ENCODE assay signal across 8 cellular contexts in genomic region chr15:45588199-45588910, GRCh38. TPM values are rescaled to one million over a fixed set of nuclear protein-coding genes. Genes with fewer than 3 reads are reported as not detected.
DNase-seq lines count a peak whose midpoint lies in the region; FAIRE-seq and TF ChIP-seq lines count a peak whose summit lies in the region.

No MANE protein-coding gene starts in this region.

- no peaks in the 10 kb centered on the region for H3K9me1 ChIP-seq in endothelial cell of umbilical vein (replicated peaks; ENCODE audit: control insufficient read depth, extremely low read depth, insufficient read depth, low read length)

- CTCF ChIA-PET in endothelial cell of umbilical vein (lab: Charles Lee) = interaction anchor here (1.1 to 6.0 kb wide), 11 partner anchors 14 to 158 kb away, joined by 3 to 47 read pairs (median 6); no protein-coding TSS in a partner anchor

- H3K27me3 ChIP-seq in endothelial cell of umbilical vein (ENCODE audit: control insufficient read depth in 2 of 2, insufficient read depth in 2 of 2, low read length in 2 of 2) = no peaks in the 10 kb centered on the region
- no peaks in the 10 kb centered on the region for H3K27me3 ChIP-seq in osteoblast (ENCODE audit: insufficient read depth, low read length)

- intact Hi-C loops in endothelial cell of umbilical vein (cut with micrococcal nuclease) = no loop called here

- H3K36me3 ChIP-seq in endothelial cell of umbilical vein (ENCODE audit: control insufficient read depth in 2 of 2, extremely low read depth in 1 of 2, insufficient read depth in 2 of 2, low read length in 2 of 2) = no peaks in the 10 kb centered on the region
- peaks cover 8% of the 10 kb centered on the region for H3K36me3 ChIP-seq in osteoblast (ENCODE audit: insufficient read depth, low read length)

- no TSS peak for BruUV-seq in endothelial cell of umbilical vein (replicated peaks; lab: Mats Ljungman, UMichigan)

- peak overlapping the region; percentile 95 for H3K9ac ChIP-seq in endothelial cell of umbilical vein (replicated peaks; ENCODE audit: extremely low read depth, insufficient read depth, low read length)

- H3K4me1 ChIP-seq in endothelial cell of umbilical vein (ENCODE audit: control insufficient read depth, extremely low read depth, insufficient read depth, low read length) = peaks cover 30% of the 10 kb centered on the region
- H3K4me1 ChIP-seq in osteoblast (ENCODE audit: insufficient read depth, low read length) = peaks cover 28% of the 10 kb centered on the region

- H3K79me2 ChIP-seq in endothelial cell of umbilical vein (ENCODE audit: control insufficient read depth, insufficient read depth, low read length) = peaks cover 38% of the 10 kb centered on the region
- H3K79me2 ChIP-seq in osteoblast (ENCODE audit: insufficient read depth, low read length) = peaks cover 57% of the 10 kb centered on the region

- FAIRE-seq in endothelial cell of umbilical vein (lab: Jason Lieb, UNC) = no peak

- TF ChIP-seq POLR2A in endothelial cell of umbilical vein (IDR thresholded peaks at IDR 0.05; ENCODE audit: low read depth, low read length) = no peak

- peak overlapping the region; percentile 89 to 98 (median 90) for H3K4me3 ChIP-seq in endothelial cell of umbilical vein (replicated peaks in 1 of 3; ENCODE audit: insufficient read depth in 1 of 3, low read depth in 1 of 3, low read length in 3 of 3)
- peak overlapping the region; percentile 97 for H3K4me3 ChIP-seq in osteoblast (ENCODE audit: insufficient read depth, low read length)

- in situ Hi-C loops in Caki2 (cut with HindIII; ENCODE audit: low pct_unique_long_range_greater_than_20kb, low sequenced_read_pairs) = no loop called here

- dilution Hi-C loops in endothelial cell of umbilical vein (cut with MboI; ENCODE audit: extremely low pct_ligation_motif_present, low sequenced_read_pairs) = no loop called here

- peak overlapping the region; percentile 97 for H3K4me2 ChIP-seq in endothelial cell of umbilical vein (ENCODE audit: insufficient read depth, low read length)
- H3K4me2 ChIP-seq in osteoblast (ENCODE audit: insufficient read depth, low read length) = peak overlapping the region; percentile 96

- no peak for TF ChIP-seq CTCF in endothelial cell of umbilical vein (IDR thresholded peaks at IDR 0.05; ENCODE audit: extremely low read depth in 1 of 2, insufficient read depth in 1 of 2, low read depth in 1 of 2, low read length in 2 of 2)
- no peak for TF ChIP-seq CTCF in osteoblast (IDR thresholded peaks at IDR 0.05; ENCODE audit: extremely low read depth, low read depth, low read length)

- DNase-seq in Caki2 (ENCODE audit: low read depth) = peak; percentile 24
- peak; percentile 42 for DNase-seq in OCI-M1 (lab: John Stamatoyannopoulos, UW)
- DNase-seq in endothelial cell of umbilical vein (ENCODE audit: low read depth, low spot score) = peak; percentile 43
- DNase-seq in osteoblast (ENCODE audit: insufficient read length, low spot score, missing footprints) = no peak
- no peak for DNase-seq in NCI-H526 treated with DMSO at 0.1 percent for 48 hours (lab: John Stamatoyannopoulos, UW)
- no peak for DNase-seq in MV-4-11 (lab: John Stamatoyannopoulos, UW)
- DNase-seq in activated CD4-positive, CD25-positive, alpha-beta regulatory T cell (lab: John Stamatoyannopoulos, UW) = no peak
- no peak for DNase-seq in SIG-M5 (lab: John Stamatoyannopoulos, UW)

- H4K20me1 ChIP-seq in endothelial cell of umbilical vein (replicated peaks; ENCODE audit: control insufficient read depth, extremely low read depth, insufficient read depth, low read length) = no peaks in the 10 kb centered on the region
- H4K20me1 ChIP-seq in osteoblast (ENCODE audit: insufficient read depth, low read length) = peaks cover 8% of the 10 kb centered on the region

- H2AFZ ChIP-seq in endothelial cell of umbilical vein (ENCODE audit: low read depth, low read length) (no peak overlapping the region), osteoblast (ENCODE audit: low read length) (no peak overlapping the region)

- no peaks in the 10 kb centered on the region for H3K9me3 ChIP-seq in endothelial cell of umbilical vein (replicated peaks; ENCODE audit: control insufficient read depth, insufficient read depth, low read length)
- no peaks in the 10 kb centered on the region for H3K9me3 ChIP-seq in osteoblast (ENCODE audit: low read depth, low read length)

- POLR2A ChIA-PET in endothelial cell of umbilical vein (lab: Charles Lee) = no interaction called here

- H3K27ac ChIP-seq in endothelial cell of umbilical vein (ENCODE audit: insufficient read depth, low read depth, low read length) = peak overlapping the region; percentile 83
- H3K27ac ChIP-seq in osteoblast (ENCODE audit: low read depth, low read length) = peak overlapping the region; percentile 98

TF ChIP-seq in endothelial cell of umbilical vein, 7 proteins besides CTCF, POLR2A, EP300 and RAD21:
- no peak for TF ChIP-seq EZH2 (IDR thresholded peaks at IDR 0.05; ENCODE audit: borderline replicate concordance, low read depth, low read length, severe bottlenecking)

RNA-seq across cellular contexts. Expression of gene BLOC1S6, which starts 1.2 kb away (rescaled TPM):
- total RNA-seq in Caki2 (2014; rRNA removed; shearing (Covaris generic); ENCODE audit: low replicate concordance) = 37.2 and 66.1 TPM in 2 replicates
- total RNA-seq in endothelial cell of umbilical vein (39.2 and 43.4 TPM in 2 replicates), osteoblast (103 and 104 TPM in 2 replicates)
- 5.5 and 8.2 TPM in 2 replicates for polyA plus RNA-seq in endothelial cell of umbilical vein
- polyA plus RNA-seq in endothelial cell of umbilical vein (2011; cell fraction: cytosol; rRNA removed) = 12.1 and 14.7 TPM in 2 replicates
- 10.3 and 12.0 TPM in 2 replicates for polyA plus RNA-seq in endothelial cell of umbilical vein (2011; cell fraction: nucleus; rRNA removed)
- polyA plus RNA-seq in endothelial cell of umbilical vein (2012) = 39.8 and 50.0 TPM in 2 replicates
- polyA minus RNA-seq in endothelial cell of umbilical vein = 17.0 and 22.4 TPM in 2 replicates
- polyA minus RNA-seq in endothelial cell of umbilical vein (2011; cell fraction: cytosol; rRNA and poly(A)+ RNA removed) = 16.1 TPM
- 10.6 and 15.1 TPM in 2 replicates for polyA minus RNA-seq in endothelial cell of umbilical vein (2011; cell fraction: nucleus; rRNA and poly(A)+ RNA removed)

RNA-seq across cellular contexts. Expression of gene SQOR, which starts 46.5 kb away (rescaled TPM):
- total RNA-seq in Caki2 (2014; rRNA removed; shearing (Covaris generic); ENCODE audit: low replicate concordance) = 165 and 205 TPM in 2 replicates
- total RNA-seq in endothelial cell of umbilical vein (6.6 and 17.9 TPM in 2 replicates), osteoblast (122 and 134 TPM in 2 replicates)
- 11.3 and 12.9 TPM in 2 replicates for polyA plus RNA-seq in endothelial cell of umbilical vein
- polyA plus RNA-seq in endothelial cell of umbilical vein (2011; cell fraction: cytosol; rRNA removed) = 12.3 and 13.4 TPM in 2 replicates
- 6.3 and 7.4 TPM in 2 replicates for polyA plus RNA-seq in endothelial cell of umbilical vein (2011; cell fraction: nucleus; rRNA removed)
- 21.4 and 23.0 TPM in 2 replicates for polyA plus RNA-seq in endothelial cell of umbilical vein (2012)
- 16.3 and 33.6 TPM in 2 replicates for polyA minus RNA-seq in endothelial cell of umbilical vein
- 16.1 TPM for polyA minus RNA-seq in endothelial cell of umbilical vein (2011; cell fraction: cytosol; rRNA and poly(A)+ RNA removed)
- polyA minus RNA-seq in endothelial cell of umbilical vein (2011; cell fraction: nucleus; rRNA and poly(A)+ RNA removed) = 5.3 and 7.2 TPM in 2 replicates

Comparison
In these comparisons a context has a peak if more than half of its experiments do, and no peak if none do; other contexts are left out.
1. DNase-seq: peak in Caki2 (single experiment), OCI-M1 (single experiment) and endothelial cell of umbilical vein (single experiment); none in osteoblast (single experiment), NCI-H526 treated with DMSO at 0.1 percent for 48 hours (single experiment), MV-4-11 (single experiment), activated CD4-positive, CD25-positive, alpha-beta regulatory T cell (0 of 4) and SIG-M5 (single experiment).